8 cellular contexts compared by ENCODE assay signal in the genomic region with DNA sequence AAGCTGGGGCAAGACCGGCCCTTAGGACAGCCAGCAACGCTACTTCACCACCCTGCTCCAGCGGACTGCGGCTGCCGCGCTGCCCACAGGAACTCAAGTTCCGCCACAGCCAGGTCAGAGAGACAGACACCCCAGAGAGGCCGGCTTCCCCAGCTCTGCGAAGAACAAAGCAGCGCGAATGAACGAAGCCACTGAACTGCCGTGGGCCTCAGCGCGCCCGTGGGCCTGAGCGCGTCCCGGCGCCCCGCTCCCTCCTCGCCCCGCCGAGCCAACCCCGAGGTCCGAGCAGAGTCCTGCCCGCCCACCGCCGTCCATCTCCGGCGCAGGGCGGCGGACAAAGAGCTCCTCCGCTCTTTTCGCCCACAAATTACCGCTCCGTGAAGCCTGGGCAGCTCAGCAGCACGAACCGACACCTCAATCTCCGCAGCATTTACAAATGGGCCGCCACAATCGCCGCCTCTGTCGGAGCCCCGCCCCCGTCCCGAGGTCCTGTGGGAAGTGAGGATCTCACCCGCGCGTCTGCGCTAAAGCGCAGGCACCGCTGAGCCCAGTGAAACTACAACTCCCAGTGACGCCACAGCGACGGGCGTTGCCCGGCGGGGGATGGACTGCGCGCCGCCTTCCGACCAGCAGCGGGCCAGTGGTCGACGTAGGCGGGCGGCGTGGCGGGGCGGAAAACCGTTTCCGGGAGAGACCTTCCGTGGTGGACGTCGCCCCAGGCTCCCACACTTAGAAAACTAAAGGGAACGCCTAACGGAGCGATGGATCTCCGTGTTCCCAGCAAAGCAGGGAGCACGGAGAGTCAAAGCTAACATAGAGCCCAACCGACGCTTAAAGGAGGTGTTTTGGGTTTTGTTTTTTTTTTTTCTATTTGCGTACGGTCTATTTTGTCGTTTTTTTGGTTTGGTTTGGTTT.
DNase-seq lines count a peak whose midpoint lies in the region; ATAC-seq, FAIRE-seq and TF ChIP-seq lines count a peak whose summit lies in the region.

No MANE protein-coding gene starts in this region.

- peak overlapping the region; percentile 89 for H3K9ac ChIP-seq in SU-DHL-6 (ENCODE audit: low read length)

- ATAC-seq in HG02678 (IDR thresholded peaks at IDR 0.05; ENCODE audit: unreplicated experiment) (peak; percentile 91), Right ventricle myocardium superior (ENCODE audit: poor library complexity) (peak; percentile 100), pancreas (peak; percentile 99 to 100 (median 100))
- peak; percentile 99 for ATAC-seq in activated naive CD8-positive, alpha-beta T cell treated with anti-CD3 and anti-CD28 coated beads, Interleukin-2, amount 50 U/mL, for 24 hours

- peak; percentile 99 for DNase-seq in GM12865 (ENCODE audit: low read depth)
- DNase-seq in NCI-H1105 treated with DMSO at 0.1 percent for 48 hours (lab: John Stamatoyannopoulos, UW): peak; percentile 88
- DNase-seq in activated naive CD8-positive, alpha-beta T cell treated with anti-CD3 and anti-CD28 coated beads, Interleukin-2, amount 50 U/mL, for 24 hours: peak; percentile 94
- DNase-seq in Right ventricle myocardium superior: peak; percentile 99
- DNase-seq in pancreas: peak; percentile 94 to 98 (median 96)
- DNase-seq in tibial artery: peak; percentile 98 to 99

- peak overlapping the region; percentile 92 for H3K4me3 Mint-ChIP-seq in activated naive CD8-positive, alpha-beta T cell treated with anti-CD3 and anti-CD28 coated beads, Interleukin-2, amount 50 U/mL, for 24 hours

- H3K27ac ChIP-seq in SU-DHL-6 (ENCODE audit: low read depth, low read length) (peak overlapping the region; percentile 92), pancreas (peak overlapping the region; percentile 78 to 92 (median 82)), tibial artery (peak overlapping the region; percentile 89 to 93)

- 1% methylated on average over 85 to 86 of the region's 86 CpGs for WGBS in pancreas, 2 donors

- H4K20me1 ChIP-seq in SU-DHL-6 (ENCODE audit: low read depth, low read length): 0 out of 2 replicates have a peak, but pooled peaks cover 3% of the 10 kb centered on the region

- peaks cover 48% of the 10 kb centered on the region for H3K79me2 ChIP-seq in SU-DHL-6 (ENCODE audit: insufficient read depth, low read length)

- peak overlapping the region; percentile 88 for H3K27ac Mint-ChIP-seq in activated naive CD8-positive, alpha-beta T cell treated with anti-CD3 and anti-CD28 coated beads, Interleukin-2, amount 50 U/mL, for 24 hours

- intact Hi-C loops in Right ventricle myocardium superior (cut with DNase I) (no loop called here), pancreas (cut with DNase I) (no loop called here), tibial artery (cut with DNase I; ENCODE audit: low total_unique reads) (no loop called here)

- H3K27me3 Mint-ChIP-seq in activated naive CD8-positive, alpha-beta T cell treated with anti-CD3 and anti-CD28 coated beads, Interleukin-2, amount 50 U/mL, for 24 hours: no peaks in the 10 kb centered on the region

- H3K9me3 ChIP-seq in SU-DHL-6 (ENCODE audit: insufficient read depth, low read length) (no peaks in the 10 kb centered on the region), pancreas (no peaks in the 10 kb centered on the region), tibial artery (no peaks in the 10 kb centered on the region)

- no peaks in the 10 kb centered on the region for H3K36me3 ChIP-seq in SU-DHL-6 (ENCODE audit: low read length)
- no peaks in the 10 kb centered on the region for H3K36me3 ChIP-seq in pancreas
- H3K36me3 ChIP-seq in tibial artery: no peaks in the 10 kb centered on the region

- peak overlapping the region; percentile 82 for H3K4me3 ChIP-seq in GM12865 (ENCODE audit: low read depth, low read length)
- H3K4me3 ChIP-seq in SU-DHL-6 (ENCODE audit: insufficient read depth, low read length, poor library complexity, severe bottlenecking): peak overlapping the region; percentile 74
- H3K4me3 ChIP-seq in pancreas: peak overlapping the region; percentile 70 to 98 (median 96)
- peak overlapping the region; percentile 67 to 89 for H3K4me3 ChIP-seq in tibial artery

- H3K36me3 Mint-ChIP-seq in activated naive CD8-positive, alpha-beta T cell treated with anti-CD3 and anti-CD28 coated beads, Interleukin-2, amount 50 U/mL, for 24 hours (ENCODE audit: low read depth): peaks cover 3% of the 10 kb centered on the region

- H2AFZ ChIP-seq in SU-DHL-6 (ENCODE audit: low read depth, low read length, severe bottlenecking): peak overlapping the region; percentile 86

- peak; percentile 85 for FAIRE-seq in pancreas (lab: Jason Lieb, UNC)

- peaks cover 12% of the 10 kb centered on the region for H3F3A ChIP-seq in SU-DHL-6 (ENCODE audit: insufficient read depth)

- H3K9me2 ChIP-seq in SU-DHL-6 (replicated peaks; ENCODE audit: insufficient read depth, low read length): no peaks in the 10 kb centered on the region

- H3K9me3 Mint-ChIP-seq in activated naive CD8-positive, alpha-beta T cell treated with anti-CD3 and anti-CD28 coated beads, Interleukin-2, amount 50 U/mL, for 24 hours: no peaks in the 10 kb centered on the region

- peaks cover 23% of the 10 kb centered on the region for H3K4me1 Mint-ChIP-seq in activated naive CD8-positive, alpha-beta T cell treated with anti-CD3 and anti-CD28 coated beads, Interleukin-2, amount 50 U/mL, for 24 hours

- H3K4me2 ChIP-seq in SU-DHL-6 (ENCODE audit: low read depth, low read length, poor library complexity, severe bottlenecking): peak overlapping the region; percentile 97

- no peak for TF ChIP-seq CTCF in GM12865 (IDR thresholded peaks at IDR 0.05; ENCODE audit: insufficient read depth, low read depth, low read length, missing control alignments)
- no peak for TF ChIP-seq CTCF in SU-DHL-6 (IDR thresholded peaks at IDR 0.05; ENCODE audit: insufficient read depth, low read length, poor library complexity, severe bottlenecking)
- no peak for TF ChIP-seq CTCF in pancreas (IDR thresholded peaks at IDR 0.05)
- TF ChIP-seq CTCF in tibial artery (IDR thresholded peaks at IDR 0.05): no peak

- H3K27me3 ChIP-seq in SU-DHL-6 (ENCODE audit: low read length): no peaks in the 10 kb centered on the region
- no peaks in the 10 kb centered on the region for H3K27me3 ChIP-seq in pancreas
- H3K27me3 ChIP-seq in tibial artery: no peaks in the 10 kb centered on the region

- peaks cover 0 to 5% (median 0%) of the 10 kb centered on the region in 3 donors for H3K4me1 ChIP-seq in pancreas
- peaks cover 0 to 12% (median 9%) of the 10 kb centered on the region in 4 donors for H3K4me1 ChIP-seq in tibial artery

Comparison
In these comparisons a context has a peak if more than half of its experiments do, and no peak if none do; other contexts are left out.
1. Peak in every context shown above with its lines: DNase-seq, ATAC-seq, H3K4me3 ChIP-seq and H3K27ac ChIP-seq.